8 cellular contexts compared by ENCODE assay signal in the genomic region with DNA sequence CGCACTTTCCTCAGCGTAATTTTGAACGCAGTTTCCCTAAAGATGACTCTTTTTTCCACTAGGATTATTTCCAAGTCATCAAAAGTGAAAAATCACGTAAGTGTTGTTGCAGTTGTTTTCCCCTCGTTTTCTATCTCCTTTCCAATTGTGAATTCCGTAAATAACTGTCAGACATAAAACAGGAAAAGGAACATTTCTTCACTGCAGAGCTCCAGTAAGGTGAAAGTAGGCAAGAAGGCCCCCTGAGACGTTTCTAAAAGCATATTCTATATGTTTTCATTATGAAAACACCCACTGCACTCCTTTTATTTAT. TPM values are rescaled to one million over a fixed set of nuclear protein-coding genes. Genes with fewer than 3 reads are reported as not detected.
A peak's percentile ranks its signal among the peaks of the same experiment; 100 is the strongest.
DNase-seq lines count a peak whose midpoint lies in the region; ATAC-seq and TF ChIP-seq lines count a peak whose summit lies in the region.

No MANE protein-coding gene starts in this region.

- DNase-seq in H7 (no peak), skeletal muscle cell (ENCODE audit: low read depth) (no peak), RKO (ENCODE audit: low spot score) (no peak), NCI-H510A treated with DMSO at 0.1 percent for 48 hours (lab: John Stamatoyannopoulos, UW) (no peak), GF-D8 (lab: John Stamatoyannopoulos, UW) (no peak)

- H3K4me3 ChIP-seq in H7 (ENCODE audit: insufficient read depth, low read depth, low read length) = peak overlapping the region; percentile 65
- peak overlapping the region; percentile 67 for H3K4me3 ChIP-seq in WI38 (ENCODE audit: low read depth, low read length)
- peak overlapping the region; percentile 49 to 66 for H3K4me3 ChIP-seq in gastroesophageal sphincter
- H3K4me3 ChIP-seq in skeletal muscle cell (ENCODE audit: low read depth, low read length) = peak overlapping the region; percentile 58

- no peak for TF ChIP-seq POLR2A in gastroesophageal sphincter (IDR thresholded peaks at IDR 0.05)

- ATAC-seq in gastroesophageal sphincter (no peak), HG02759 (IDR thresholded peaks at IDR 0.05; ENCODE audit: unreplicated experiment) (no peak)

- H3K27ac ChIP-seq in gastroesophageal sphincter = peak overlapping the region; percentile 34 to 96 (median 90)

- no peak for TF ChIP-seq CTCF in WI38 (IDR thresholded peaks at IDR 0.05; ENCODE audit: low read depth, low read length)
- no peak for TF ChIP-seq CTCF in gastroesophageal sphincter (IDR thresholded peaks at IDR 0.05)

- H3K9me3 ChIP-seq in gastroesophageal sphincter = no peaks in the 10 kb centered on the region

- no peak for TF ChIP-seq EP300 in gastroesophageal sphincter (IDR thresholded peaks at IDR 0.05)

- peaks cover 0 to 28% (median 0%) of the 10 kb centered on the region in 3 donors for H3K4me1 ChIP-seq in gastroesophageal sphincter

- WGBS in gastroesophageal sphincter (ENCODE audit: low coverage in 1 of 2), 2 donors = 0% methylated on average over 2 to 7 of the region's 7 CpGs

- H3K27me3 ChIP-seq in H7 (ENCODE audit: control insufficient read depth, insufficient read depth, low read length) (no peaks in the 10 kb centered on the region), gastroesophageal sphincter (no peaks in the 10 kb centered on the region)

- H3K36me3 ChIP-seq in H7 (replicated peaks; ENCODE audit: control insufficient read depth, insufficient read depth, low read length) (no peaks in the 10 kb centered on the region), gastroesophageal sphincter (no peaks in the 10 kb centered on the region)

RNA-seq across cellular contexts. Expression of a gene that starts 17.7 kb away (rescaled TPM):
- 4.1 and 6.5 TPM in 2 replicates for total RNA-seq in H7 (2014; rRNA removed; shearing (Covaris generic))
- 10 to 100 TPM; 17.1 to 28.1 (median 24.9) TPM for total RNA-seq in gastroesophageal sphincter
